ENCODE assay signal across 2 cellular contexts in the genomic region with DNA sequence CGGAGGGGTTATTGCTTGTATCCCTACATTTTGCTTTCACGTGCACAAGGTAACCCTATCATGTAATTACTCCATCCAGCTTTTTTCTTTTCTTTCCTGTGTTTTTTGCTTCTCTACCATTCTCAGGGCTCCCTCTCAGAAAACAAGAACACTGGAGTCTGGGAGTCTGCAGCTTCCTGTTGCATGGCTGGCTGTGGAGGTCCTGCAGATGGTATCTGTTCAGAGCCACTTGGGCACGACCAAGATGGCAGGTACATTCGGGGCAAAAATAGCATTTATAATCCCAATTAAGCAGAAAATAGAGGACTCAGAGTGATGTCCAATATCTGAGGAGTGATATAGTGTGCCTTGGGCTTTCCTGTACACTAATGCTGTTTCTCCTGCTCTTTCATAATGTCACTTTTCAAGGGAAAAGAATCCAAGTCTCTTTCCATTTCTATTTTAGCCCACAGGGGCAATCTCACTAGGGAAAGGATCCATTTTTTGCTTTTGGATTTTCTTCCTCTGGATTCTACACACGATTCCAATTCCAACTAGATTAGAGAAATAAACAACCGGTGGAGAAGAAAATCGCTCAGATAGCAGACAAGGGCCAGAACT.
TF ChIP-seq lines count a peak whose summit lies in the region.

No MANE protein-coding gene starts in this region.

TF ChIP-seq in SK-N-SH, 30 proteins besides CTCF, POLR2A, EP300 and RAD21 (continued from another document):
- TF ChIP-seq ZBTB33 (IDR thresholded peaks at IDR 0.05; ENCODE audit: borderline replicate concordance, low read depth) (no peak), TCF12 (IDR thresholded peaks at IDR 0.05) (0 out of 2 replicates have a peak, but pooled peaks have one; percentile 1), REST (IDR thresholded peaks at IDR 0.05; ENCODE audit: low read depth, low read length) (no peak)

TF ChIP-seq in SK-N-SH treated with all-trans-retinoic acid at 6 μM for 48 hours, 23 proteins besides CTCF, POLR2A, EP300 and RAD21 (continued from another document):
- no peak for TF ChIP-seq PATZ1 (CRISPR knock-in tag; IDR thresholded peaks at IDR 0.05; ENCODE audit: borderline replicate concordance)
- TF ChIP-seq ZNF8 (CRISPR knock-in tag; IDR thresholded peaks at IDR 0.05): no peak
- TF ChIP-seq ZNF565 (CRISPR knock-in tag; conservative IDR thresholded peaks at IDR 0.05; ENCODE audit: low read depth): no peak
- TF ChIP-seq ESRRG (CRISPR knock-in tag; IDR thresholded peaks at IDR 0.05): no peak
- no peak for TF ChIP-seq ISL1 (CRISPR knock-in tag; IDR thresholded peaks at IDR 0.05)
- TF ChIP-seq TSHZ2 (CRISPR knock-in tag; IDR thresholded peaks at IDR 0.05): no peak
- no peak for TF ChIP-seq SNAI2 (CRISPR knock-in tag; IDR thresholded peaks at IDR 0.05)
- TF ChIP-seq ZFP30 (CRISPR knock-in tag; IDR thresholded peaks at IDR 0.05): no peak
- TF ChIP-seq, protein P1, sequence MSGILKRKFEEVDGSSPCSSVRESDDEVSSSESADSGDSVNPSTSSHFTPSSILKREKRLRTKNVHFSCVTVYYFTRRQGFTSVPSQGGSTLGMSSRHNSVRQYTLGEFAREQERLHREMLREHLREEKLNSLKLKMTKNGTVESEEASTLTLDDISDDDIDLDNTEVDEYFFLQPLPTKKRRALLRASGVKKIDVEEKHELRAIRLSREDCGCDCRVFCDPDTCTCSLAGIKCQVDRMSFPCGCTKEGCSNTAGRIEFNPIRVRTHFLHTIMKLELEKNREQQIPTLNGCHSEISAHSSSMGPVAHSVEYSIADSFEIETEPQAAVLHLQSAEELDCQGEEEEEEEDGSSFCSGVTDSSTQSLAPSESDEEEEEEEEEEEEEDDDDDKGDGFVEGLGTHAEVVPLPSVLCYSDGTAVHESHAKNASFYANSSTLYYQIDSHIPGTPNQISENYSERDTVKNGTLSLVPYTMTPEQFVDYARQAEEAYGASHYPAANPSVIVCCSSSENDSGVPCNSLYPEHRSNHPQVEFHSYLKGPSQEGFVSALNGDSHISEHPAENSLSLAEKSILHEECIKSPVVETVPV (CRISPR knock-in tag; IDR thresholded peaks at IDR 0.05): no peak
- TF ChIP-seq ARNTL (CRISPR knock-in tag; IDR thresholded peaks at IDR 0.05; ENCODE audit: borderline replicate concordance, low read depth): no peak
- TF ChIP-seq ZNF70 (CRISPR knock-in tag; IDR thresholded peaks at IDR 0.05): no peak
- no peak for TF ChIP-seq TCF4 (CRISPR knock-in tag; IDR thresholded peaks at IDR 0.05; ENCODE audit: borderline replicate concordance)
- no peak for TF ChIP-seq ZFP3 (CRISPR knock-in tag; IDR thresholded peaks at IDR 0.05)
- TF ChIP-seq GLIS3 (CRISPR knock-in tag; IDR thresholded peaks at IDR 0.05): no peak
- TF ChIP-seq OSR1 (CRISPR knock-in tag; IDR thresholded peaks at IDR 0.05): no peak
- no peak for TF ChIP-seq CSDC2 (CRISPR knock-in tag; IDR thresholded peaks at IDR 0.05)
